In genomic region chr5:77560677-77561263, GRCh38 we compare ENCODE assay signal across 8 cellular contexts.
DNase-seq lines count a peak whose midpoint lies in the region; ATAC-seq, FAIRE-seq and TF ChIP-seq lines count a peak whose summit lies in the region.

No MANE protein-coding gene starts in this region.

- ATAC-seq in GM18861 (IDR thresholded peaks at IDR 0.05; ENCODE audit: unreplicated experiment) = no peak
- ATAC-seq in HG02798 (IDR thresholded peaks at IDR 0.05; ENCODE audit: poor library complexity, unreplicated experiment) = no peak

- no peak overlapping the region for H3K4me3 ChIP-seq in adipocyte (ENCODE audit: low read length)
- H3K4me3 ChIP-seq in kidney (ENCODE audit: low read length in 2 of 2) = no peak overlapping the region

- H3K9me3 ChIP-seq in adipocyte (ENCODE audit: control insufficient read depth, low read length) (no peaks in the 10 kb centered on the region), kidney (ENCODE audit: control insufficient read depth in 1 of 2, low read length in 2 of 2) (no peaks in the 10 kb centered on the region)

- H3K36me3 ChIP-seq in adipocyte (ENCODE audit: control insufficient read depth, insufficient read depth, low read length, severe bottlenecking) = no peaks in the 10 kb centered on the region
- H3K36me3 ChIP-seq in kidney (ENCODE audit: control insufficient read depth in 1 of 2, insufficient read depth in 2 of 2, low read length in 2 of 2) = no peaks in the 10 kb centered on the region

- FAIRE-seq in kidney (lab: Jason Lieb, UNC) = no peak

- peak; percentile 44 for TF ChIP-seq CTCF in kidney (IDR thresholded peaks at IDR 0.05; ENCODE audit: borderline replicate concordance, extremely low read depth, insufficient read depth)

- H3K4me1 ChIP-seq in adipocyte (ENCODE audit: control insufficient read depth, insufficient read depth, low read length) = no peaks in the 10 kb centered on the region
- H3K4me1 ChIP-seq in kidney (ENCODE audit: control insufficient read depth in 1 of 2, insufficient read depth in 1 of 2, low read depth in 1 of 2, low read length in 2 of 2) = no peaks in the 10 kb centered on the region

- intact Hi-C loops in kidney (cut with DNase I) = no loop called here

- H3K9ac ChIP-seq in adipocyte (ENCODE audit: low read length) (no peak overlapping the region), kidney (ENCODE audit: low read length in 2 of 2) (no peak overlapping the region)

- H3K27ac ChIP-seq in kidney (ENCODE audit: low read depth in 2 of 2, low read length in 2 of 2) = no peak overlapping the region

- DNase-seq in SKM-1 (lab: John Stamatoyannopoulos, UW; ENCODE audit: unreplicated experiment) (peak; percentile 8), SKM-1 treated with dmso at 0.1 percent for 144 hours (lab: John Stamatoyannopoulos, UW; ENCODE audit: unreplicated experiment) (no peak), NCI-H187 treated with DMSO at 0.1 percent for 48 hours (lab: John Stamatoyannopoulos, UW) (peak; percentile 39), adipocyte (ENCODE audit: low read depth) (peak; percentile 72), kidney (no peak), activated T-cell treated with anti-CD3 and anti-CD28 coated beads for 4 hours (no peak)

- peaks cover 4% of the 10 kb centered on the region for H3K27me3 ChIP-seq in adipocyte (replicated peaks; ENCODE audit: control insufficient read depth, insufficient read depth, low read length)

Comparison
In these comparisons a context has a peak if more than half of its experiments do, and no peak if none do; other contexts are left out.
1. DNase-seq: peak in SKM-1 (single experiment), NCI-H187 treated with DMSO at 0.1 percent for 48 hours (single experiment) and adipocyte (single experiment); none in SKM-1 treated with dmso at 0.1 percent for 144 hours (single experiment), kidney (single experiment) and activated T-cell treated with anti-CD3 and anti-CD28 coated beads for 4 hours (single experiment).